In the genomic region with DNA sequence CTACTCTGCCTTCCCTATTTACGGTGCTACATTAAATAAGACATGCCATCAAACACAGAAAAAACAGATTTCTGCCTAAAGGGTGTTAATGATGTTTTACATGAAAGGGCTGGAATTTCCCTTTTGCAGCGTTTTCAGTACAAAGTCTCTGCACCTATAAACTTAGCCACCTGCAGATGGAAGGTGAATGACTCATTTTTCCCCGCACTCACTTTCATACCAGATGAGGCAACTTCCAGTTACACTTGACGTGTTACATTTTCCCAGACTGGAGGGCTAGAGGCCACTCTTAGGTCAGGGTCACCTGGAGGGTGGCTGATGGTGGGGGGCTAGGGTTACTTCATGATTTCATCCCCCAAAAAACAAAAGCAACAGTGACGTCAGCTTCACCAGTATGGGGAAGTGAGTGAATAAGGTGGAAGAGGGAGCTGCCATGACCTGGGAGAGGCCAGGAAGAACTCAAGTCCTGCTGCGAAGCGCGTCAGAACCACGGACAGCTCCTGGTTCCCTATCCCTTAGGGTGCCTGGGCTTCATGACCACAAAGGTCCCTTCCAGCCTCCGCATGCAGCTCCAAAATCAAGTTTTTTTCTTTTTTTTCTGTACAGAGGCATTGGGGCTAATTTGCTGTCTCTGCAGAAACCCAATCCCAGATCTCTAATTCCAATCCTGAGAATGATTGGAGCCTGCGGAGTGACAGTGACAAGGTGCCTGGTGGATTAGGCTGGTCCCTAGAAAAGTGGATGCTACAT, we compare ENCODE assay signal across 2 cellular contexts.
TF ChIP-seq lines count a peak whose summit lies in the region.

No MANE protein-coding gene starts in this region.

TF ChIP-seq in SK-N-SH, 30 proteins besides CTCF, POLR2A, EP300 and RAD21 (continued from another document):
- TF ChIP-seq, protein P1, sequence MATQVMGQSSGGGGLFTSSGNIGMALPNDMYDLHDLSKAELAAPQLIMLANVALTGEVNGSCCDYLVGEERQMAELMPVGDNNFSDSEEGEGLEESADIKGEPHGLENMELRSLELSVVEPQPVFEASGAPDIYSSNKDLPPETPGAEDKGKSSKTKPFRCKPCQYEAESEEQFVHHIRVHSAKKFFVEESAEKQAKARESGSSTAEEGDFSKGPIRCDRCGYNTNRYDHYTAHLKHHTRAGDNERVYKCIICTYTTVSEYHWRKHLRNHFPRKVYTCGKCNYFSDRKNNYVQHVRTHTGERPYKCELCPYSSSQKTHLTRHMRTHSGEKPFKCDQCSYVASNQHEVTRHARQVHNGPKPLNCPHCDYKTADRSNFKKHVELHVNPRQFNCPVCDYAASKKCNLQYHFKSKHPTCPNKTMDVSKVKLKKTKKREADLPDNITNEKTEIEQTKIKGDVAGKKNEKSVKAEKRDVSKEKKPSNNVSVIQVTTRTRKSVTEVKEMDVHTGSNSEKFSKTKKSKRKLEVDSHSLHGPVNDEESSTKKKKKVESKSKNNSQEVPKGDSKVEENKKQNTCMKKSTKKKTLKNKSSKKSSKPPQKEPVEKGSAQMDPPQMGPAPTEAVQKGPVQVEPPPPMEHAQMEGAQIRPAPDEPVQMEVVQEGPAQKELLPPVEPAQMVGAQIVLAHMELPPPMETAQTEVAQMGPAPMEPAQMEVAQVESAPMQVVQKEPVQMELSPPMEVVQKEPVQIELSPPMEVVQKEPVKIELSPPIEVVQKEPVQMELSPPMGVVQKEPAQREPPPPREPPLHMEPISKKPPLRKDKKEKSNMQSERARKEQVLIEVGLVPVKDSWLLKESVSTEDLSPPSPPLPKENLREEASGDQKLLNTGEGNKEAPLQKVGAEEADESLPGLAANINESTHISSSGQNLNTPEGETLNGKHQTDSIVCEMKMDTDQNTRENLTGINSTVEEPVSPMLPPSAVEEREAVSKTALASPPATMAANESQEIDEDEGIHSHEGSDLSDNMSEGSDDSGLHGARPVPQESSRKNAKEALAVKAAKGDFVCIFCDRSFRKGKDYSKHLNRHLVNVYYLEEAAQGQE (IDR thresholded peaks at IDR 0.05; ENCODE audit: low read depth, low read length): peak; percentile 66; the same call in 1 of the 2 replicates

TF ChIP-seq in SK-N-SH treated with all-trans-retinoic acid at 6 μM for 48 hours, 23 proteins besides CTCF, POLR2A, EP300 and RAD21 (continued from another document):
- TF ChIP-seq, protein P2, sequence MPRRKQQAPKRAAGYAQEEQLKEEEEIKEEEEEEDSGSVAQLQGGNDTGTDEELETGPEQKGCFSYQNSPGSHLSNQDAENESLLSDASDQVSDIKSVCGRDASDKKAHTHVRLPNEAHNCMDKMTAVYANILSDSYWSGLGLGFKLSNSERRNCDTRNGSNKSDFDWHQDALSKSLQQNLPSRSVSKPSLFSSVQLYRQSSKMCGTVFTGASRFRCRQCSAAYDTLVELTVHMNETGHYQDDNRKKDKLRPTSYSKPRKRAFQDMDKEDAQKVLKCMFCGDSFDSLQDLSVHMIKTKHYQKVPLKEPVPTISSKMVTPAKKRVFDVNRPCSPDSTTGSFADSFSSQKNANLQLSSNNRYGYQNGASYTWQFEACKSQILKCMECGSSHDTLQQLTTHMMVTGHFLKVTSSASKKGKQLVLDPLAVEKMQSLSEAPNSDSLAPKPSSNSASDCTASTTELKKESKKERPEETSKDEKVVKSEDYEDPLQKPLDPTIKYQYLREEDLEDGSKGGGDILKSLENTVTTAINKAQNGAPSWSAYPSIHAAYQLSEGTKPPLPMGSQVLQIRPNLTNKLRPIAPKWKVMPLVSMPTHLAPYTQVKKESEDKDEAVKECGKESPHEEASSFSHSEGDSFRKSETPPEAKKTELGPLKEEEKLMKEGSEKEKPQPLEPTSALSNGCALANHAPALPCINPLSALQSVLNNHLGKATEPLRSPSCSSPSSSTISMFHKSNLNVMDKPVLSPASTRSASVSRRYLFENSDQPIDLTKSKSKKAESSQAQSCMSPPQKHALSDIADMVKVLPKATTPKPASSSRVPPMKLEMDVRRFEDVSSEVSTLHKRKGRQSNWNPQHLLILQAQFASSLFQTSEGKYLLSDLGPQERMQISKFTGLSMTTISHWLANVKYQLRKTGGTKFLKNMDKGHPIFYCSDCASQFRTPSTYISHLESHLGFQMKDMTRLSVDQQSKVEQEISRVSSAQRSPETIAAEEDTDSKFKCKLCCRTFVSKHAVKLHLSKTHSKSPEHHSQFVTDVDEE (CRISPR knock-in tag; IDR thresholded peaks at IDR 0.05): no peak
